1 cellular context compared by ENCODE assay signal in the genomic region with DNA sequence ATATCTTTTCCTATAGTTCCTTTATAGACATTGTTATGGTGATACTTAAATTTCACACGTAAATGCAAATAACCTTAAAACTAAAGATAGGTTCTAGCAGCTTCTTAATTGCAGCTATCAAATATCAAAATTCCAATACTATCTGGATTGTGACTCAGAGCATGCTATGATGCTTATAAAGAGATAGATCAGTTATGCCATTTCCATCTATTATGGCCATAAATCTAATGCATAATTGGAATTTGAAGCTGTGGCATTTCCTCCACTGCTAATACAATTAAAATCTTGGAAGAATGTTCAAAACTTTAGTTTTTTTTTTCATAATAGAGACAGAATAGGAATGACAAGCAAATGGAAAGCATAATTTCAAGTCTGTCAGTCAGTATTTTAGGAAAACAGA.
TF ChIP-seq lines count a peak whose summit lies in the region.

No MANE protein-coding gene starts in this region.

TF ChIP-seq in SK-N-SH, 30 proteins besides CTCF, POLR2A, EP300 and RAD21 (continued from another document):
- TF ChIP-seq, protein P1, sequence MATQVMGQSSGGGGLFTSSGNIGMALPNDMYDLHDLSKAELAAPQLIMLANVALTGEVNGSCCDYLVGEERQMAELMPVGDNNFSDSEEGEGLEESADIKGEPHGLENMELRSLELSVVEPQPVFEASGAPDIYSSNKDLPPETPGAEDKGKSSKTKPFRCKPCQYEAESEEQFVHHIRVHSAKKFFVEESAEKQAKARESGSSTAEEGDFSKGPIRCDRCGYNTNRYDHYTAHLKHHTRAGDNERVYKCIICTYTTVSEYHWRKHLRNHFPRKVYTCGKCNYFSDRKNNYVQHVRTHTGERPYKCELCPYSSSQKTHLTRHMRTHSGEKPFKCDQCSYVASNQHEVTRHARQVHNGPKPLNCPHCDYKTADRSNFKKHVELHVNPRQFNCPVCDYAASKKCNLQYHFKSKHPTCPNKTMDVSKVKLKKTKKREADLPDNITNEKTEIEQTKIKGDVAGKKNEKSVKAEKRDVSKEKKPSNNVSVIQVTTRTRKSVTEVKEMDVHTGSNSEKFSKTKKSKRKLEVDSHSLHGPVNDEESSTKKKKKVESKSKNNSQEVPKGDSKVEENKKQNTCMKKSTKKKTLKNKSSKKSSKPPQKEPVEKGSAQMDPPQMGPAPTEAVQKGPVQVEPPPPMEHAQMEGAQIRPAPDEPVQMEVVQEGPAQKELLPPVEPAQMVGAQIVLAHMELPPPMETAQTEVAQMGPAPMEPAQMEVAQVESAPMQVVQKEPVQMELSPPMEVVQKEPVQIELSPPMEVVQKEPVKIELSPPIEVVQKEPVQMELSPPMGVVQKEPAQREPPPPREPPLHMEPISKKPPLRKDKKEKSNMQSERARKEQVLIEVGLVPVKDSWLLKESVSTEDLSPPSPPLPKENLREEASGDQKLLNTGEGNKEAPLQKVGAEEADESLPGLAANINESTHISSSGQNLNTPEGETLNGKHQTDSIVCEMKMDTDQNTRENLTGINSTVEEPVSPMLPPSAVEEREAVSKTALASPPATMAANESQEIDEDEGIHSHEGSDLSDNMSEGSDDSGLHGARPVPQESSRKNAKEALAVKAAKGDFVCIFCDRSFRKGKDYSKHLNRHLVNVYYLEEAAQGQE (IDR thresholded peaks at IDR 0.05; ENCODE audit: low read depth, low read length) = no peak
- TF ChIP-seq TCF12 (IDR thresholded peaks at IDR 0.05) = peak; percentile 84
- no peak for TF ChIP-seq YY1 (IDR thresholded peaks at IDR 0.05; ENCODE audit: low read depth)
- TF ChIP-seq, protein P2, sequence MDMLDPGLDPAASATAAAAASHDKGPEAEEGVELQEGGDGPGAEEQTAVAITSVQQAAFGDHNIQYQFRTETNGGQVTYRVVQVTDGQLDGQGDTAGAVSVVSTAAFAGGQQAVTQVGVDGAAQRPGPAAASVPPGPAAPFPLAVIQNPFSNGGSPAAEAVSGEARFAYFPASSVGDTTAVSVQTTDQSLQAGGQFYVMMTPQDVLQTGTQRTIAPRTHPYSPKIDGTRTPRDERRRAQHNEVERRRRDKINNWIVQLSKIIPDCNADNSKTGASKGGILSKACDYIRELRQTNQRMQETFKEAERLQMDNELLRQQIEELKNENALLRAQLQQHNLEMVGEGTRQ (IDR thresholded peaks at IDR 0.05; ENCODE audit: borderline replicate concordance, low read depth, low read length) = no peak
- TF ChIP-seq, protein P3, sequence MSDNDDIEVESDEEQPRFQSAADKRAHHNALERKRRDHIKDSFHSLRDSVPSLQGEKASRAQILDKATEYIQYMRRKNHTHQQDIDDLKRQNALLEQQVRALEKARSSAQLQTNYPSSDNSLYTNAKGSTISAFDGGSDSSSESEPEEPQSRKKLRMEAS (IDR thresholded peaks at IDR 0.05; ENCODE audit: low read depth) = no peak
- peak; percentile 58; the same call in 1 of the 2 replicates for TF ChIP-seq RXRA (IDR thresholded peaks at IDR 0.05; ENCODE audit: borderline replicate concordance, low read depth)
- peak; percentile 77 for TF ChIP-seq FOSL2 (IDR thresholded peaks at IDR 0.05; ENCODE audit: borderline replicate concordance, low read depth)
- TF ChIP-seq GATA2 (CRISPR knock-in tag; IDR thresholded peaks at IDR 0.05) = no peak
- no peak for TF ChIP-seq TAF1 (IDR thresholded peaks at IDR 0.05; ENCODE audit: borderline replicate concordance, low read depth, low read length)
- TF ChIP-seq TEAD4 (IDR thresholded peaks at IDR 0.05; ENCODE audit: borderline replicate concordance, insufficient read depth) = peak; percentile 89
- no peak for TF ChIP-seq FOXJ3 (CRISPR knock-in tag; IDR thresholded peaks at IDR 0.05)
- no peak for TF ChIP-seq EZH2phosphoT487 (IDR thresholded peaks at IDR 0.05; ENCODE audit: borderline replicate concordance, low read depth)
- TF ChIP-seq GABPA (IDR thresholded peaks at IDR 0.05; ENCODE audit: low read depth) = no peak
- no peak for TF ChIP-seq ELF1 (IDR thresholded peaks at IDR 0.05)
- TF ChIP-seq CHD2 (IDR thresholded peaks at IDR 0.05; ENCODE audit: low read length, partially characterized antibody) = no peak
- TF ChIP-seq RFX5 (IDR thresholded peaks at IDR 0.05; ENCODE audit: low read length) = no peak
- TF ChIP-seq MXI1 (IDR thresholded peaks at IDR 0.05; ENCODE audit: low read depth, low read length) = no peak
- TF ChIP-seq RCOR1 (IDR thresholded peaks at IDR 0.05; ENCODE audit: low read length) = no peak
- TF ChIP-seq, protein P4, sequence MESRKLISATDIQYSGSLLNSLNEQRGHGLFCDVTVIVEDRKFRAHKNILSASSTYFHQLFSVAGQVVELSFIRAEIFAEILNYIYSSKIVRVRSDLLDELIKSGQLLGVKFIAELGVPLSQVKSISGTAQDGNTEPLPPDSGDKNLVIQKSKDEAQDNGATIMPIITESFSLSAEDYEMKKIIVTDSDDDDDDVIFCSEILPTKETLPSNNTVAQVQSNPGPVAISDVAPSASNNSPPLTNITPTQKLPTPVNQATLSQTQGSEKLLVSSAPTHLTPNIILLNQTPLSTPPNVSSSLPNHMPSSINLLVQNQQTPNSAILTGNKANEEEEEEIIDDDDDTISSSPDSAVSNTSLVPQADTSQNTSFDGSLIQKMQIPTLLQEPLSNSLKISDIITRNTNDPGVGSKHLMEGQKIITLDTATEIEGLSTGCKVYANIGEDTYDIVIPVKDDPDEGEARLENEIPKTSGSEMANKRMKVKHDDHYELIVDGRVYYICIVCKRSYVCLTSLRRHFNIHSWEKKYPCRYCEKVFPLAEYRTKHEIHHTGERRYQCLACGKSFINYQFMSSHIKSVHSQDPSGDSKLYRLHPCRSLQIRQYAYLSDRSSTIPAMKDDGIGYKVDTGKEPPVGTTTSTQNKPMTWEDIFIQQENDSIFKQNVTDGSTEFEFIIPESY (IDR thresholded peaks at IDR 0.05; ENCODE audit: borderline replicate concordance, low read depth) = 0 out of 2 replicates have a peak, but pooled peaks have one; percentile 29
- TF ChIP-seq SMC3 (IDR thresholded peaks at IDR 0.05; ENCODE audit: low read depth, low read length) = no peak
